Comparison of ENCODE assay signal across 23 cellular contexts in the genomic region with DNA sequence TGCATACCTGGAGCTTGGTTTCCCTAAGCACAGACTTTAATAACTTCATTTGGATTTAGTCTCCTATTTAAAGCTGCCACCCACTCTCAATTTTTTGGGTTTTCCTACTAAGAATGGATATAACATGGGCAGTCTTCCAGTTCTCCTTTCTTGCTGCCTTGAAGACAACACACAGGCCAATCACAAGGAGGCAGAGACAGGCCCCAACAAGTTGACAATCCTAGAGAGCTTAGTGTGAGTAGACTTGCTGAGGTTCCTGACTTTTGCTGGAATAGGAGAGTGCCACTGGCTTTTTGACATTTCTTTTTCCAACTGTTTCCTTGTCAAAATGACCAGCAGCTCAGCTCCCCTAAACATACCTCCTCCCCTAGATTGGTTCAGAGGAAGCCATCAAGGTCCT.
"Had no signal": no experiment of that assay in that cellular context is flagged by ENCODE, and none has a peak within 500 bp of the region (broad histone marks: within the 10 kb centered on the region; RNA-seq: fewer than 3 reads in every experiment).

No MANE protein-coding gene starts in this region.

- H3K4me3 ChIP-seq: K562 had no signal

- H3K36me3 ChIP-seq: brain microvascular endothelial cell, WERI-Rb-1 had no signal

- ATAC-seq: activated CD8-positive, alpha-beta T cell treated with anti-CD3 and anti-CD28 coated beads for 36 hours; activated T-cell treated with anti-CD3 and anti-CD28 coated beads, Interleukin-2, amount 50 U/mL, for 72 hours; K562; PC-3; T-helper 17 cell had no signal

- H3K27ac ChIP-seq: brain microvascular endothelial cell, WERI-Rb-1 had no signal

- DNase-seq: activated CD4-positive, alpha-beta T cell treated with anti-CD3 and anti-CD28 coated beads for 4 hours; activated CD8-positive, alpha-beta memory T cell treated with anti-CD3 and anti-CD28 coated beads, Interleukin-2, amount 50 U/mL, for 4 hours; activated CD8-positive, alpha-beta T cell treated with anti-CD3 and anti-CD28 coated beads for 36 hours; activated gamma-delta T cell treated with Interleukin-2 at 50 U/mL for 16 hours; activated naive CD4-positive, alpha-beta T cell treated with anti-CD3 and anti-CD28 coated beads, Interleukin-2, amount 10 ng/mL, durations not matched to agents 7 days and 5 days; activated naive CD8-positive, alpha-beta T cell treated with anti-CD3 and anti-CD28 coated beads for 36 hours; activated T-cell treated with anti-CD3 and anti-CD28 coated beads, Interleukin-2, amount 50 U/mL, for 72 hours; brain microvascular endothelial cell; cerebellar nuclear complex; Kasumi-1; NCI-H1092; NCI-H1417 treated with DMSO at 0.1 percent for 48 hours; NCI-H1694; NCI-H2029; NCI-H2107; NCI-H446; NCI-H524; PC-3; SIG-M5; T-helper 17 cell; T-helper 9 cell; WERI-Rb-1 had no signal

- H3K27me3 ChIP-seq: brain microvascular endothelial cell had no signal
